Comparison of ENCODE assay signal across 28 cellular contexts in genomic region chr19:33384983-33385382, GRCh38.
"Had no signal": no experiment of that assay in that cellular context is flagged by ENCODE, and none has a peak within 500 bp of the region (broad histone marks: within the 10 kb centered on the region; RNA-seq: fewer than 3 reads in every experiment).

No MANE protein-coding gene starts in this region.

- DNase-seq: activated CD4-positive, alpha-beta memory T cell treated with anti-CD3 and anti-CD28 coated beads for 36 hours; activated CD4-positive, alpha-beta T cell treated with anti-CD3 and anti-CD28 coated beads, Interleukin-2, amount 10 ng/mL, durations not matched to agents 24 days and 14 days; activated CD4-positive, CD25-positive, alpha-beta regulatory T cell treated with anti-CD3 and anti-CD28 coated beads, Interleukin-2, amount 50 U/mL, for 72 hours; activated CD8-positive, alpha-beta memory T cell treated with anti-CD3 and anti-CD28 coated beads, Interleukin-2, amount 50 U/mL, for 4 hours; activated naive CD4-positive, alpha-beta T cell; activated T-cell treated with anti-CD3 and anti-CD28 coated beads, Interleukin-2, amount 50 U/mL, for 48 hours; adrenal gland; aorta; body of pancreas; endodermal cell; foreskin keratinocyte; heart right ventricle; nephron progenitor cell; nucleus accumbens; pancreas; spleen; stimulated activated CD4-positive, alpha-beta T cell treated with anti-CD3 and anti-CD28 coated beads, Interleukin-4, amount 100 ng/mL, for 1 hour; stimulated activated naive CD8-positive, alpha-beta T cell treated with anti-CD3 and anti-CD28 coated beads, Interleukin-15, Interleukin-2, amounts not matched to agents 100 U/mL and 50 U/mL, for 24 hours; T-helper 17 cell; T1000; WERI-Rb-1 had no signal

- H3K4me1 ChIP-seq: foreskin keratinocyte had no signal

- H3K36me3 Mint-ChIP-seq: activated naive CD8-positive, alpha-beta T cell had no signal

- H3K9me3 Mint-ChIP-seq: activated CD4-positive, alpha-beta memory T cell treated with anti-CD3 and anti-CD28 coated beads for 36 hours; activated CD4-positive, alpha-beta T cell treated with anti-CD3 and anti-CD28 coated beads, Interleukin-2, amount 10 ng/mL, durations not matched to agents 24 days and 14 days; endodermal cell; nephron progenitor cell had no signal

- H3K27me3 Mint-ChIP-seq: activated CD4-positive, alpha-beta memory T cell treated with anti-CD3 and anti-CD28 coated beads for 36 hours; activated CD4-positive, alpha-beta T cell treated with anti-CD3 and anti-CD28 coated beads, Interleukin-2, amount 10 ng/mL, durations not matched to agents 24 days and 14 days; activated naive CD8-positive, alpha-beta T cell; T-helper 17 cell had no signal

- H3K4me3 Mint-ChIP-seq: activated CD4-positive, alpha-beta memory T cell treated with anti-CD3 and anti-CD28 coated beads for 36 hours; activated CD4-positive, alpha-beta T cell treated with anti-CD3 and anti-CD28 coated beads, Interleukin-2, amount 10 ng/mL, durations not matched to agents 24 days and 14 days; activated naive CD8-positive, alpha-beta T cell; endodermal cell; nephron progenitor cell; T-helper 17 cell had no signal

- ATAC-seq: body of pancreas; foreskin keratinocyte; heart right ventricle; pancreas; SK-N-SH treated with all-trans-retinoic acid at 6 μM for 48 hours; stimulated activated naive CD8-positive, alpha-beta T cell treated with anti-CD3 and anti-CD28 coated beads, Interleukin-15, Interleukin-2, amounts not matched to agents 100 U/mL and 50 U/mL, for 24 hours; T-helper 17 cell had no signal

- H3K27me3 ChIP-seq: adrenal gland, body of pancreas, cardiac muscle cell, esophagus muscularis mucosa, foreskin keratinocyte, heart right ventricle, pancreas, spleen, vagina had no signal

- H3K36me3 ChIP-seq: pancreas, prostate gland had no signal

- H3K27ac Mint-ChIP-seq: activated CD4-positive, alpha-beta memory T cell treated with anti-CD3 and anti-CD28 coated beads for 36 hours; activated CD4-positive, alpha-beta T cell treated with anti-CD3 and anti-CD28 coated beads, Interleukin-2, amount 10 ng/mL, durations not matched to agents 24 days and 14 days; nephron progenitor cell; T-helper 17 cell had no signal

- H3K27ac ChIP-seq: body of pancreas, cardiac muscle cell, esophagus muscularis mucosa, foreskin keratinocyte, pancreas, prostate gland, spleen, thoracic aorta, vagina, WERI-Rb-1 had no signal

- H3K4me3 ChIP-seq: adrenal gland, body of pancreas, cardiac muscle cell, esophagus muscularis mucosa, heart right ventricle, pancreas, prostate gland, spleen, thoracic aorta, vagina had no signal

- H3K9me3 ChIP-seq: adrenal gland, body of pancreas, esophagus muscularis mucosa, heart right ventricle, pancreas, prostate gland, spleen, thoracic aorta, vagina had no signal
